ENCODE assay signal across 20 cellular contexts in the genomic region with DNA sequence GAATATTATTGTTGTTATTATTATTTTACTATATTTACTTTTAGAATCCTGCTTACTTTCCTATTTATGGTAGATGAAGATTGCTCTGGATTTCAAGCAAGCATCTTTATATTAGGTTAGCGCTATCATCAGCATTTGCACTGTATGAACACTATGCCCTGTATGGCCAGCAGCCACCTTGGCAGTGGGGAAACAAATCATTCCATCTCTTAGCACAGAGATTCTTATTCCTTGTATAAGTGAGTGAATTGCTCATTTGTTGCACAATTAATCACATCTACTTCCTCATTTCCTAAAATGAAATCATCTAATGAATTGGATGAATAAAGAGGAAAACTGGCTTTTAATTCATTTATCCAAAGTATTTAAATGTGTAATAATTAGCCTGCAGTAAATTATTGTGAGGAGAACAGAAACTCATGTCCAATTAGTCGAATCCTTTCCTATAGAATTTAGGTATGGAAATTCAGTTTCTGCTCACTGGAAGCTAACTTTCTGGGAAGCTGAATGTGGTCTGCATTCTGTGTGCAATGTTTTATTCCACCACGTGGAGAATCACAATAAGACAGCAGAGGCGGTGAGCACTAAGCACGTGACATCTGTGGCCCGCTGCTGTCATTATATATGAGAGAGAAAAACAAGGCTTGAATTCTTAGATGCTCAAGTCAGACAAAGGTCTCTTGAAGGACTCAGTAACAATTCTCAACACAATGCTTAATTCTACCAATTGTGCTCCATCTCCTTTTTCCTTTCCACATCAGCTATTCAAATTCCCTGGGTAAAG.
A peak's percentile ranks its signal among the peaks of the same experiment; 100 is the strongest.
DNase-seq lines count a peak whose midpoint lies in the region; ATAC-seq, FAIRE-seq and TF ChIP-seq lines count a peak whose summit lies in the region.
"Had no signal": no experiment of that assay in that cellular context is flagged by ENCODE, and none has a peak within 500 bp of the region (broad histone marks: within the 10 kb centered on the region; RNA-seq: fewer than 3 reads in every experiment).

No MANE protein-coding gene starts in this region.

- POLR2A ChIA-PET in HepG2 (lab: Yijun Ruan, JAX), result no interaction called here

- 18% methylated on average over 6 of the region's 6 CpGs for WGBS in HepG2 (ENCODE audit: low lambda C conversion rate)
- WGBS in right lobe of liver (ENCODE audit: insufficient coverage, low coverage, low lambda C conversion rate, missing lambda C conversion rate), result 64% methylated on average over 6 of the region's 6 CpGs
- WGBS in heart right ventricle, 2 donors, result 66 to 68% methylated on average over 6 of the region's 6 CpGs

- H3K4me3 Mint-ChIP-seq in nephron progenitor cell, result no peak overlapping the region
- H3K4me3 Mint-ChIP-seq: CD8-positive, alpha-beta T cell had no signal

- no peaks in the 10 kb centered on the region for H3K36me3 ChIP-seq in HepG2 (replicated peaks in 1 of 2; ENCODE audit: control insufficient read depth in 1 of 2, insufficient read depth in 2 of 2, low read length in 2 of 2)
- no peaks in the 10 kb centered on the region for H3K36me3 ChIP-seq in right lobe of liver
- H3K36me3 ChIP-seq in heart right ventricle, result no peaks in the 10 kb centered on the region
- H3K36me3 ChIP-seq: MG63, right atrium auricular region, vagina had no signal

- intact Hi-C loops in HepG2 (cut with micrococcal nuclease; ENCODE audit: unreplicated experiment), result no loop called here
- intact Hi-C loops in right lobe of liver (cut with DNase I), result no loop called here
- intact Hi-C loops in heart right ventricle (cut with DNase I), result no loop called here

- no peak overlapping the region for H3K4me3 ChIP-seq in HepG2 (replicated peaks in 1 of 3; ENCODE audit: insufficient read depth in 1 of 3, low read depth in 2 of 3, low read length in 3 of 3)
- H3K4me3 ChIP-seq in right lobe of liver, result no peak overlapping the region
- no peak overlapping the region for H3K4me3 ChIP-seq in heart right ventricle
- H3K4me3 ChIP-seq: MG63, vagina had no signal

- H3K4me1 Mint-ChIP-seq in nephron progenitor cell, result no peaks in the 10 kb centered on the region

- no peaks in the 10 kb centered on the region for H3K36me3 Mint-ChIP-seq in nephron progenitor cell (ENCODE audit: low read depth)
- H3K36me3 Mint-ChIP-seq: brain; CD8-positive, alpha-beta T cell had no signal

- H3K79me2 ChIP-seq in HepG2 (ENCODE audit: insufficient read depth, low read length), result no peaks in the 10 kb centered on the region

- in situ Hi-C loops in HepG2 (cut with HindIII; ENCODE audit: extremely low pct_ligation_motif_present, low pct_unique_long_range_greater_than_20kb), result no loop called here

- H3K27me3 Mint-ChIP-seq in nephron progenitor cell (ENCODE audit: low read depth, poor library complexity), result no peaks in the 10 kb centered on the region

- TF ChIP-seq CTCF in HepG2 (CRISPR knock-in tag; IDR thresholded peaks at IDR 0.05), result no peak
- no peak for TF ChIP-seq CTCF in right lobe of liver (IDR thresholded peaks at IDR 0.05)
- TF ChIP-seq CTCF in nephron progenitor cell (IDR thresholded peaks at IDR 0.05), result no peak
- TF ChIP-seq CTCF in heart right ventricle (IDR thresholded peaks at IDR 0.05), result no peak

- no TSS peak for BruUV-seq in HepG2 (replicated peaks; lab: Mats Ljungman, UMichigan)

- H3K4me1 ChIP-seq in HepG2 (ENCODE audit: insufficient read depth, low read length) (no peaks in the 10 kb centered on the region), right lobe of liver (no peaks in the 10 kb centered on the region), heart right ventricle (peaks cover 0 to 5% (median 0%) of the 10 kb centered on the region in 9 donors)

- H4K20me1 ChIP-seq in HepG2 (ENCODE audit: insufficient read depth, low read length), result no peaks in the 10 kb centered on the region

- no peaks in the 10 kb centered on the region for H3K27me3 ChIP-seq in HepG2 (ENCODE audit: control insufficient read depth in 1 of 2, insufficient read depth in 2 of 2, low read length in 2 of 2)
- H3K27me3 ChIP-seq in right lobe of liver, result no peaks in the 10 kb centered on the region
- peaks cover 0 to 28% (median 23%) of the 10 kb centered on the region in 7 donors for H3K27me3 ChIP-seq in heart right ventricle
- H3K27me3 ChIP-seq: MG63, right atrium auricular region, vagina had no signal

- TF ChIP-seq RAD21 in HepG2 (CRISPR knock-in tag; IDR thresholded peaks at IDR 0.05), result no peak

- TF ChIP-seq EP300 in HepG2 (IDR thresholded peaks at IDR 0.05; ENCODE audit: low read depth in 2 of 2, low read length in 2 of 2) (no peak), HepG2 (CRISPR knock-in tag; IDR thresholded peaks at IDR 0.05; ENCODE audit: borderline replicate concordance) (no peak)

- TF ChIP-seq POLR2A in HepG2 (IDR thresholded peaks at IDR 0.05; ENCODE audit: insufficient read depth in 1 of 2, low read depth in 2 of 2, low read length in 2 of 2), result no peak
- no peak for TF ChIP-seq POLR2A in right lobe of liver (IDR thresholded peaks at IDR 0.05)

- H3K9ac ChIP-seq in HepG2 (ENCODE audit: insufficient read depth, low read depth, low read length), result no peak overlapping the region

- no peaks in the 10 kb centered on the region for H3K9me3 Mint-ChIP-seq in nephron progenitor cell
- H3K9me3 Mint-ChIP-seq: brain; CD8-positive, alpha-beta T cell; stimulated activated naive CD8-positive, alpha-beta T cell treated with anti-CD3 and anti-CD28 coated beads, Interleukin-15, amount 100 ng/mL, for 72 hours had no signal

- no peak overlapping the region for H3K4me2 ChIP-seq in HepG2 (ENCODE audit: low read depth, low read length)

- H3K27ac ChIP-seq in HepG2 (ENCODE audit: extremely low read length, insufficient read depth, low read length), result no peak overlapping the region
- no peak overlapping the region for H3K27ac ChIP-seq in right lobe of liver
- H3K27ac ChIP-seq in temporal lobe (ENCODE audit: low read depth, low read length), result peak overlapping the region; percentile 84
- H3K27ac ChIP-seq in heart right ventricle, result no peak overlapping the region
- H3K27ac ChIP-seq: right atrium auricular region, vagina had no signal

- H3K9me3 ChIP-seq in HepG2 (ENCODE audit: low read length), result no peaks in the 10 kb centered on the region
- H3K9me3 ChIP-seq in right lobe of liver, result no peaks in the 10 kb centered on the region
- H3K9me3 ChIP-seq in heart right ventricle, result no peaks in the 10 kb centered on the region
- H3K9me3 ChIP-seq: MG63, right atrium auricular region, vagina had no signal

- ATAC-seq in HepG2 (no peak), right lobe of liver (no peak), heart right ventricle (no peak), HG02642 (IDR thresholded peaks at IDR 0.05; ENCODE audit: poor library complexity, unreplicated experiment) (no peak)
- ATAC-seq: CD8-positive, alpha-beta T cell; Panc1; stimulated activated naive CD8-positive, alpha-beta T cell treated with anti-CD3 and anti-CD28 coated beads, Interleukin-15, amount 100 ng/mL, for 72 hours had no signal

- no peak overlapping the region for H2AFZ ChIP-seq in HepG2 (ENCODE audit: low read length)

- FAIRE-seq in HepG2 (lab: Jason Lieb, UNC), result no peak
- FAIRE-seq: keratinocyte had no signal

- CTCF ChIA-PET in HepG2 (lab: Yijun Ruan, JAX; ENCODE audit: low intra/inter-chr PET ratio, low total read pairs), result no interaction called here

- DNase-seq in HepG2 (ENCODE audit: low spot score), result no peak
- no peak for DNase-seq in right lobe of liver
- DNase-seq in amygdala (lab: John Stamatoyannopoulos, UW), result peak in 37 of 56 donors; percentile 2 to 81 (median 43)
- peak; percentile 81 for DNase-seq in inferior parietal cortex (ENCODE audit: extremely low spot score)
- no peak for DNase-seq in nephron progenitor cell
- DNase-seq in heart right ventricle, result no peak
- DNase-seq: activated CD4-positive, alpha-beta T cell treated with anti-CD3 and anti-CD28 coated beads for 48 hours; activated naive CD4-positive, alpha-beta T cell; CD8-positive, alpha-beta T cell; mesenchymal stem cell; MG63; NCI-H187; stimulated activated naive CD8-positive, alpha-beta T cell treated with anti-CD3 and anti-CD28 coated beads, Interleukin-15, amount 100 ng/mL, for 72 hours had no signal

- no peak overlapping the region for H3K27ac Mint-ChIP-seq in nephron progenitor cell
- H3K27ac Mint-ChIP-seq: CD8-positive, alpha-beta T cell; stimulated activated naive CD8-positive, alpha-beta T cell treated with anti-CD3 and anti-CD28 coated beads, Interleukin-15, amount 100 ng/mL, for 72 hours had no signal

TF ChIP-seq in HepG2, 621 proteins besides CTCF, POLR2A, EP300 and RAD21 (continues in another document):
- TF ChIP-seq, protein P1, sequence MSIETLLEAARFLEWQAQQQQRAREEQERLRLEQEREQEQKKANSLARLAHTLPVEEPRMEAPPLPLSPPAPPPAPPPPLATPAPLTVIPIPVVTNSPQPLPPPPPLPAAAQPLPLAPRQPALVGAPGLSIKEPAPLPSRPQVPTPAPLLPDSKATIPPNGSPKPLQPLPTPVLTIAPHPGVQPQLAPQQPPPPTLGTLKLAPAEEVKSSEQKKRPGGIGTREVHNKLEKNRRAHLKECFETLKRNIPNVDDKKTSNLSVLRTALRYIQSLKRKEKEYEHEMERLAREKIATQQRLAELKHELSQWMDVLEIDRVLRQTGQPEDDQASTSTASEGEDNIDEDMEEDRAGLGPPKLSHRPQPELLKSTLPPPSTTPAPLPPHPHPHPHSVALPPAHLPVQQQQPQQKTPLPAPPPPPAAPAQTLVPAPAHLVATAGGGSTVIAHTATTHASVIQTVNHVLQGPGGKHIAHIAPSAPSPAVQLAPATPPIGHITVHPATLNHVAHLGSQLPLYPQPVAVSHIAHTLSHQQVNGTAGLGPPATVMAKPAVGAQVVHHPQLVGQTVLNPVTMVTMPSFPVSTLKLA (IDR thresholded peaks at IDR 0.05), result 0 out of 2 replicates have a peak, but pooled peaks have one; percentile 20
- TF ChIP-seq, protein P2, sequence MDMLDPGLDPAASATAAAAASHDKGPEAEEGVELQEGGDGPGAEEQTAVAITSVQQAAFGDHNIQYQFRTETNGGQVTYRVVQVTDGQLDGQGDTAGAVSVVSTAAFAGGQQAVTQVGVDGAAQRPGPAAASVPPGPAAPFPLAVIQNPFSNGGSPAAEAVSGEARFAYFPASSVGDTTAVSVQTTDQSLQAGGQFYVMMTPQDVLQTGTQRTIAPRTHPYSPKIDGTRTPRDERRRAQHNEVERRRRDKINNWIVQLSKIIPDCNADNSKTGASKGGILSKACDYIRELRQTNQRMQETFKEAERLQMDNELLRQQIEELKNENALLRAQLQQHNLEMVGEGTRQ (IDR thresholded peaks at IDR 0.05; ENCODE audit: low read depth, low read length), result 0 out of 2 replicates have a peak, but pooled peaks have one; percentile 17
- TF ChIP-seq, protein P2 (CRISPR knock-in tag; IDR thresholded peaks at IDR 0.05; ENCODE audit: borderline replicate concordance), result no peak
- TF ChIP-seq ZNF660 (CRISPR knock-in tag; IDR thresholded peaks at IDR 0.05; ENCODE audit: borderline replicate concordance, low read depth), result no peak
- TF ChIP-seq ZNF44 (CRISPR knock-in tag; IDR thresholded peaks at IDR 0.05), result no peak

Comparison
In these comparisons a context has a peak if more than half of its experiments do, and no peak if none do; other contexts are left out.
1. DNase-seq: peak in amygdala (37 of 56) and inferior parietal cortex (single experiment); none in HepG2 (single experiment), right lobe of liver (0 of 3), nephron progenitor cell (single experiment) and heart right ventricle (0 of 2).